11 cellular contexts compared by ENCODE assay signal in the genomic region with DNA sequence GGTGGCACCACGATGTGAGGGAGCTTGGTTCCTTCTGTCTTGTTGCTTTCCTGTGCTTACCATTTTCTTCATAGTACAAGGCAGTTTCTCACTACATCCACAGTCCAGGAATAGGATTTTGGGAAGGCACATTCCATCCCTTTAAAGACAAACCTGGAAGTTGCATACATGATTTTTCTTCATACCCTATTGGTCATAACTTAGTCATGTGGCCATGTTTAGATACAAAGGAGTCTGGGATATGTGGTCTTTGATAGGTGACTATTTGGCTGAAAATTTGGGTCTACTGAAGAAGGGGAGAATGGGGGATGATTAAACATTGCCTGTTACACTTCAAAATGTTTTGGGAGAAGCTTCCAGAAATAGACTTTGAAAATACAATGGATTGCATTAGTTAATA. TPM values are rescaled to one million over a fixed set of nuclear protein-coding genes. Genes with fewer than 3 reads are reported as not detected.
A peak's percentile ranks its signal among the peaks of the same experiment; 100 is the strongest.
DNase-seq lines count a peak whose midpoint lies in the region; ATAC-seq and TF ChIP-seq lines count a peak whose summit lies in the region.
"Had no signal": no experiment of that assay in that cellular context is flagged by ENCODE, and none has a peak within 500 bp of the region (broad histone marks: within the 10 kb centered on the region; RNA-seq: fewer than 3 reads in every experiment).

No MANE protein-coding gene starts in this region.

- no peak overlapping the region for H2BK12ac ChIP-seq in trophoblast cell (ENCODE audit: low read length)

- H3K9me3 Mint-ChIP-seq in activated CD4-positive, alpha-beta T cell treated with anti-CD3 and anti-CD28 coated beads for 36 hours (ENCODE audit: low read depth): no peaks in the 10 kb centered on the region

- in situ Hi-C loops in Panc1 (cut with HindIII; ENCODE audit: low pct_unique_long_range_greater_than_20kb, low sequenced_read_pairs): no loop called here
- in situ Hi-C loops in mammary epithelial cell (cut with MboI; ENCODE audit: low sequenced_read_pairs in 2 of 2): loop anchor here in 1 of 2 donors (25.0 kb wide), 1 partner anchor 111 kb away; a partner anchor contains a TSS
- in situ Hi-C loops in transverse colon (cut with MboI; ENCODE audit: low pct_ligation_motif_present in 1 of 4, low pct_unique_long_range_greater_than_20kb in 1 of 4, low sequenced_read_pairs in 3 of 4): loop anchor here in 1 of 4 donors (10.0 kb wide), 1 partner anchor 119 kb away; no protein-coding TSS in a partner anchor

- H3K9ac ChIP-seq in mammary epithelial cell (ENCODE audit: insufficient read depth, low read length): no peak overlapping the region
- no peak overlapping the region for H3K9ac ChIP-seq in trophoblast cell (ENCODE audit: low read length)

- no peak overlapping the region for H2AFZ ChIP-seq in mammary epithelial cell (ENCODE audit: low read depth, low read length)
- H2AFZ ChIP-seq in trophoblast cell (ENCODE audit: insufficient read depth, low read length, poor library complexity): no peak overlapping the region

- POLR2A ChIA-PET in activated CD4-positive, alpha-beta T cell treated with anti-CD3 and anti-CD28 coated beads for 36 hours (lab: Charles Lee): interaction anchor here (0.6 to 1.2 kb wide), 4 partner anchors 8 to 35 kb away, joined by 3 to 7 read pairs (median 4); no protein-coding TSS in a partner anchor
- POLR2A ChIA-PET in Panc1 (lab: Charles Lee): no interaction called here

- H3K4me3 Mint-ChIP-seq in activated CD4-positive, alpha-beta T cell treated with anti-CD3 and anti-CD28 coated beads for 36 hours: no peak overlapping the region

- DNase-seq in activated CD4-positive, alpha-beta T cell treated with anti-CD3 and anti-CD28 coated beads for 36 hours: no peak
- no peak for DNase-seq in activated CD4-positive, alpha-beta T cell treated with anti-CD3 and anti-CD28 coated beads for 48 hours
- DNase-seq in Panc1 (ENCODE audit: low read depth, low spot score) (no peak), mammary epithelial cell (no peak), trophoblast cell (no peak), transverse colon (no peak)
- DNase-seq in activated CD4-positive, CD25-positive, alpha-beta regulatory T cell treated with anti-CD3 and anti-CD28 coated beads, Interleukin-2, amount 50 U/mL, for 72 hours: no peak
- DNase-seq: DMS53, left lung, Right ventricle myocardium superior had no signal

- no peaks in the 10 kb centered on the region for H3K27me3 Mint-ChIP-seq in activated CD4-positive, alpha-beta T cell treated with anti-CD3 and anti-CD28 coated beads for 36 hours

- H2AK5ac ChIP-seq in trophoblast cell (ENCODE audit: low read length): no peak overlapping the region

- H4K20me1 ChIP-seq in mammary epithelial cell (ENCODE audit: insufficient read depth, low read length): no peaks in the 10 kb centered on the region

- no peaks in the 10 kb centered on the region for H3K27me3 ChIP-seq in Panc1 (ENCODE audit: control insufficient read depth, insufficient read depth, low read length)
- H3K27me3 ChIP-seq in mammary epithelial cell (ENCODE audit: insufficient read depth, low read length): no peaks in the 10 kb centered on the region
- H3K27me3 ChIP-seq in trophoblast cell (ENCODE audit: insufficient read depth, low read length): no peaks in the 10 kb centered on the region
- H3K27me3 ChIP-seq in transverse colon: no peaks in the 10 kb centered on the region
- H3K27me3 ChIP-seq: left lung had no signal

- H3K9me3 ChIP-seq in Panc1 (ENCODE audit: control insufficient read depth, insufficient read depth, low read depth, low read length) (no peaks in the 10 kb centered on the region), mammary epithelial cell (replicated peaks; ENCODE audit: insufficient read depth, low read length) (no peaks in the 10 kb centered on the region), trophoblast cell (ENCODE audit: insufficient read depth, low read depth, low read length) (no peaks in the 10 kb centered on the region), transverse colon (no peaks in the 10 kb centered on the region)
- H3K9me3 ChIP-seq: left lung had no signal

- peak overlapping the region; percentile 9 for H3K27ac Mint-ChIP-seq in activated CD4-positive, alpha-beta T cell treated with anti-CD3 and anti-CD28 coated beads for 36 hours

- no peak overlapping the region for H4K8ac ChIP-seq in trophoblast cell (ENCODE audit: low read depth, low read length)

- H3K23ac ChIP-seq in trophoblast cell (ENCODE audit: low read length): no peak overlapping the region

- intact Hi-C loops in activated CD4-positive, alpha-beta T cell treated with anti-CD3 and anti-CD28 coated beads for 36 hours (cut with DNase I, micrococcal nuclease): no loop called here
- intact Hi-C loops in Panc1 (cut with micrococcal nuclease; ENCODE audit: unreplicated experiment) (loop anchor here (5.0 kb wide), 1 partner anchor 79 kb away; no protein-coding TSS in a partner anchor), mammary epithelial cell (cut with micrococcal nuclease) (no loop called here), transverse colon (cut with DNase I; ENCODE audit: low total_unique reads) (no loop called here)

- no peak overlapping the region for H3K14ac ChIP-seq in trophoblast cell (ENCODE audit: low read length)

- peaks cover under 1% of the 10 kb centered on the region for H3K79me1 ChIP-seq in trophoblast cell (ENCODE audit: low read length)

- no peak overlapping the region for H2BK5ac ChIP-seq in trophoblast cell (ENCODE audit: low read depth, low read length, poor library complexity)

- no peak for TF ChIP-seq POLR2A in transverse colon (IDR thresholded peaks at IDR 0.05)

- CTCF ChIA-PET in activated CD4-positive, alpha-beta T cell treated with anti-CD3 and anti-CD28 coated beads for 36 hours (lab: Charles Lee): interaction anchor here (0.5 to 3.0 kb wide), 8 partner anchors 9 to 139 kb away, joined by 3 to 14 read pairs (median 4); a partner anchor contains a TSS
- CTCF ChIA-PET in Panc1 (lab: Charles Lee) (no interaction called here), mammary epithelial cell (lab: Charles Lee; ENCODE audit: low non-redundant PET) (no interaction called here)

- peaks cover 85% of the 10 kb centered on the region for H3K4me1 Mint-ChIP-seq in activated CD4-positive, alpha-beta T cell treated with anti-CD3 and anti-CD28 coated beads for 36 hours

- dilution Hi-C loops in mammary epithelial cell (cut with HindIII; ENCODE audit: low sequenced_read_pairs): loop anchor here (5.0 kb wide), 1 partner anchor 116 kb away; no protein-coding TSS in a partner anchor

- H4K12ac ChIP-seq in trophoblast cell (ENCODE audit: low read depth, low read length): no peak overlapping the region

- H4K91ac ChIP-seq in trophoblast cell (ENCODE audit: low read depth, low read length): no peak overlapping the region

- no peak overlapping the region for H2BK120ac ChIP-seq in trophoblast cell (ENCODE audit: insufficient read depth, low read length, poor library complexity)

- no peak overlapping the region for H3K4me3 ChIP-seq in Panc1 (ENCODE audit: low read depth in 2 of 2, low read length in 2 of 2)
- H3K4me3 ChIP-seq in mammary epithelial cell (replicated peaks in 1 of 3; ENCODE audit: insufficient read depth in 1 of 3, low read depth in 2 of 3, low read length in 3 of 3): no peak overlapping the region
- no peak overlapping the region for H3K4me3 ChIP-seq in trophoblast cell (ENCODE audit: low read depth, low read length)
- H3K4me3 ChIP-seq in transverse colon: no peak overlapping the region
- H3K4me3 ChIP-seq: left lung had no signal

- BruUV-seq in Panc1 (replicated peaks; lab: Mats Ljungman, UMichigan) (no TSS peak), mammary epithelial cell (replicated peaks; lab: Mats Ljungman, UMichigan) (no TSS peak)

- no peak overlapping the region for H3K18ac ChIP-seq in trophoblast cell (ENCODE audit: low read length)

- peak overlapping the region; percentile 63 for H3K27ac ChIP-seq in Panc1 (ENCODE audit: low read length)
- H3K27ac ChIP-seq in mammary epithelial cell (ENCODE audit: insufficient read depth, low read depth, low read length): no peak overlapping the region
- no peak overlapping the region for H3K27ac ChIP-seq in trophoblast cell (ENCODE audit: low read depth, low read length)
- H3K27ac ChIP-seq in transverse colon: no peak overlapping the region

- H3K4me2 ChIP-seq in mammary epithelial cell (ENCODE audit: insufficient read depth, low read depth, low read length) (peak overlapping the region; percentile 22), trophoblast cell (ENCODE audit: low read length) (no peak overlapping the region)

- no peaks in the 10 kb centered on the region; the same call in 1 of the 2 replicates for H3K36me3 ChIP-seq in Panc1 (ENCODE audit: control insufficient read depth, insufficient read depth, low read length)
- no peaks in the 10 kb centered on the region for H3K36me3 ChIP-seq in mammary epithelial cell (ENCODE audit: insufficient read depth, low read length)
- no peaks in the 10 kb centered on the region for H3K36me3 ChIP-seq in trophoblast cell (ENCODE audit: control insufficient read depth in 1 of 2, insufficient read depth in 2 of 2, low read length in 2 of 2)
- H3K36me3 ChIP-seq in transverse colon: no peaks in the 10 kb centered on the region
- H3K36me3 ChIP-seq: left lung had no signal

- H3K36me3 Mint-ChIP-seq in activated CD4-positive, alpha-beta T cell treated with anti-CD3 and anti-CD28 coated beads for 36 hours (ENCODE audit: low read depth): peaks cover 9% of the 10 kb centered on the region

- H3K4ac ChIP-seq in trophoblast cell (ENCODE audit: low read depth, low read length): peak overlapping the region; percentile 96

- no peak for TF ChIP-seq EP300 in transverse colon (IDR thresholded peaks at IDR 0.05; ENCODE audit: low read depth)

- ATAC-seq in activated CD4-positive, alpha-beta T cell treated with anti-CD3 and anti-CD28 coated beads for 36 hours: no peak
- ATAC-seq in Panc1: peak; percentile 60
- no peak for ATAC-seq in HG02938 (IDR thresholded peaks at IDR 0.05; ENCODE audit: unreplicated experiment)
- ATAC-seq: left lung had no signal

- H3K79me2 ChIP-seq in mammary epithelial cell (ENCODE audit: insufficient read depth, low read length): peaks cover 99% of the 10 kb centered on the region
- peaks cover 31% of the 10 kb centered on the region for H3K79me2 ChIP-seq in trophoblast cell (ENCODE audit: control insufficient read depth, insufficient read depth, low read length, poor library complexity)

- TF ChIP-seq CTCF in Panc1 (IDR thresholded peaks at IDR 0.05) (no peak), mammary epithelial cell (conservative IDR thresholded peaks at IDR 0.05 in 1 of 2, IDR thresholded peaks at IDR 0.05 in 1 of 2; ENCODE audit: extremely low read depth in 1 of 2, insufficient read depth in 1 of 2, low read depth in 1 of 2, low read length in 2 of 2) (no peak), transverse colon (IDR thresholded peaks at IDR 0.05) (no peak)

- H3K4me1 ChIP-seq in Panc1 (ENCODE audit: control insufficient read depth, insufficient read depth, low read length) (peaks cover 52% of the 10 kb centered on the region), mammary epithelial cell (ENCODE audit: insufficient read depth, low read length) (peaks cover 46% of the 10 kb centered on the region), trophoblast cell (ENCODE audit: control insufficient read depth in 1 of 2, insufficient read depth in 2 of 2, low read length in 2 of 2) (peaks cover 2% of the 10 kb centered on the region in 2 experiments), transverse colon (peaks cover 43 to 99% (median 72%) of the 10 kb centered on the region in 4 donors)

- WGBS in mammary epithelial cell (ENCODE audit: low coverage, missing lambda C conversion rate): 64% methylated on average over 1 of the region's 1 CpG
- WGBS in trophoblast cell (ENCODE audit: extremely low coverage, insufficient coverage, insufficient read length): no CpG with 5 or more reads among the region's 1 CpG
- 44 to 53% methylated on average over 1 of the region's 1 CpG for WGBS in transverse colon (ENCODE audit: low coverage in 1 of 2), 2 donors

RNA-seq across cellular contexts. Expression of a gene that starts 7.0 kb away (rescaled TPM):
- total RNA-seq in activated CD4-positive, alpha-beta T cell treated with anti-CD3 and anti-CD28 coated beads for 36 hours: 10 to 100 TPM; 51.1 to 76.9 TPM
- total RNA-seq in Panc1 (2021; ENCODE audit: unreplicated experiment): 36.1 TPM
- 11.2 TPM for polyA plus RNA-seq in Panc1 (2012; ENCODE audit: insufficient read length)
- 10 to 100 TPM; 42.5 to 73.2 TPM for total RNA-seq in mammary epithelial cell
- polyA plus RNA-seq in mammary epithelial cell: 34.2 TPM
- polyA minus RNA-seq in mammary epithelial cell: 50.9 TPM
- 25.1 and 25.7 TPM in 2 replicates for polyA plus RNA-seq in trophoblast cell (2013)
- 100 to 1,000 TPM in 2 of 4 donors, 10 to 100 TPM in 2; 71.5 to 116 (median 90.9) TPM for total RNA-seq in transverse colon
